In the genomic region with DNA sequence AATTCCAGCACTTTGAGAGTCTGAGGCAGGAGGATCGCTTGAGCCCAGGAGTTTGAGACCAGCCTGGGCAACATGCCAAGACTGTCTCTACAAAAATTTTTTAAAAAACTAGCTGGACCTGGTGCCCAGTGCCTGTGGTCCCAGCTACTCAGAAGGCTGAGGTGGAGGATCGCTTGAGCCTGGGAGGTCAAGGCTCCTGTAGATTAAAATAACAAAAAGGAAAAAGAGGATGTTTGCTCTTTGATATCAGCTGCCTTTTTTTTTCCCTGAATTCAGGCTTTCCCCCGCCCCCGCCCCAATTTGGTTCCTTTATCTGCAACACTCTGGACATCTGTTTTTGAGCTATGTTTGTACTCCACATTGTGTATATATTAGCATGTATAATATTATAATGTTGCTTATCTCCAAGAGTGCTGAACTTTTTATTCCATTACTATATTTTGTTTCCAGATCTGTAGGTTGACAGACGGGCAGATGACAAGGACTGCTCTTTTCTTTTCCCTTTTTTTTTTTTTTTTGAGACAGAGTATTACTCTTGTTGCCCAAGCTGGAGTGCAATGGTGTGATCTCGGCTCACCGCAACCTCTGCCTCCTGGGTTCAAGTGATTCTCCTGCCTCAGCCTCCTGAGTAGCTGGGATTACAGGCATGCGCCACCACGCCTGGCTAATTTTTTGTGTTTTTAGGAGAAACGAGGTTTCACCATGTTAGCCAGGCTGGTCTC, we compare ENCODE assay signal across 10 cellular contexts. TPM values are rescaled to one million over a fixed set of nuclear protein-coding genes. Genes with fewer than 3 reads are reported as not detected.
A peak's percentile ranks its signal among the peaks of the same experiment; 100 is the strongest.
DNase-seq lines count a peak whose midpoint lies in the region; ATAC-seq and TF ChIP-seq lines count a peak whose summit lies in the region.
"Had no signal": no experiment of that assay in that cellular context is flagged by ENCODE, and none has a peak within 500 bp of the region (broad histone marks: within the 10 kb centered on the region; RNA-seq: fewer than 3 reads in every experiment).

No MANE protein-coding gene starts in this region.

- DNase-seq in GM23248 (no peak), SJSA1 (ENCODE audit: low read depth in 1 of 2, low spot score in 2 of 2) (peak; percentile 52 to 59), fibroblast of villous mesenchyme (ENCODE audit: low read depth) (peak; percentile 46), NCI-H1436 treated with DMSO at 0.1 percent for 48 hours (lab: John Stamatoyannopoulos, UW) (no peak)
- DNase-seq in stimulated activated effector memory CD8-positive, alpha-beta T cell treated with anti-CD3 and anti-CD28 coated beads, Interleukin-12 subunit alpha, Interleukin-12 subunit beta, amount 100 ng/mL, for 72 hours (ENCODE audit: low spot score in 2 of 2): no peak
- DNase-seq in activated CD8-positive, alpha-beta memory T cell treated with anti-CD3 and anti-CD28 coated beads, Interleukin-2, amount 50 U/mL, for 48 hours: no peak
- DNase-seq: SHP77 had no signal

- no peak overlapping the region for H2AFZ ChIP-seq in GM23248

- peaks cover 11% of the 10 kb centered on the region for H3K36me3 Mint-ChIP-seq in stimulated activated effector memory CD8-positive, alpha-beta T cell treated with anti-CD3 and anti-CD28 coated beads, Interleukin-12 subunit alpha, Interleukin-12 subunit beta, amount 100 ng/mL, for 72 hours

- no peak for ATAC-seq in stimulated activated effector memory CD8-positive, alpha-beta T cell treated with anti-CD3 and anti-CD28 coated beads, Interleukin-12 subunit alpha, Interleukin-12 subunit beta, amount 100 ng/mL, for 72 hours
- no peak for ATAC-seq in HG03108 (IDR thresholded peaks at IDR 0.05; ENCODE audit: unreplicated experiment)
- ATAC-seq in HG03095 (IDR thresholded peaks at IDR 0.05; ENCODE audit: unreplicated experiment): no peak
- ATAC-seq: body of pancreas had no signal

- H3K4me3 Mint-ChIP-seq in stimulated activated effector memory CD8-positive, alpha-beta T cell treated with anti-CD3 and anti-CD28 coated beads, Interleukin-12 subunit alpha, Interleukin-12 subunit beta, amount 100 ng/mL, for 72 hours: no peak overlapping the region

- 84 to 88% methylated on average over 10 of the region's 10 CpGs for WGBS in GM23248 (ENCODE audit: low coverage in 1 of 2, low lambda C conversion rate in 2 of 2, missing lambda C conversion rate in 2 of 2), 2 experiments

- no peak for TF ChIP-seq CTCF in fibroblast of villous mesenchyme (IDR thresholded peaks at IDR 0.05; ENCODE audit: insufficient read depth, low read depth, low read length)

- H3K4me3 ChIP-seq in GM23248 (no peak overlapping the region), SJSA1 (no peak overlapping the region), fibroblast of villous mesenchyme (ENCODE audit: low read depth, low read length) (no peak overlapping the region)
- H3K4me3 ChIP-seq: body of pancreas had no signal

- H3K4me1 ChIP-seq in GM23248 (ENCODE audit: insufficient read depth): peaks cover 21% of the 10 kb centered on the region
- peaks cover 46% of the 10 kb centered on the region for H3K4me1 ChIP-seq in SJSA1 (replicated peaks)

- peaks cover 40% of the 10 kb centered on the region for H3K4me1 Mint-ChIP-seq in stimulated activated effector memory CD8-positive, alpha-beta T cell treated with anti-CD3 and anti-CD28 coated beads, Interleukin-12 subunit alpha, Interleukin-12 subunit beta, amount 100 ng/mL, for 72 hours

- H3K4me2 ChIP-seq in GM23248 (ENCODE audit: unreplicated experiment): peak overlapping the region; percentile 20

- no peaks in the 10 kb centered on the region for H3K9me2 ChIP-seq in GM23248 (ENCODE audit: insufficient read depth)

- H3F3A ChIP-seq in GM23248 (ENCODE audit: insufficient read depth): peaks cover 20% of the 10 kb centered on the region; the same call in 1 of the 2 replicates

- in situ Hi-C loops in GM23248 (cut with MboI): no loop called here

- peak overlapping the region; percentile 43 for H3K27ac Mint-ChIP-seq in stimulated activated effector memory CD8-positive, alpha-beta T cell treated with anti-CD3 and anti-CD28 coated beads, Interleukin-12 subunit alpha, Interleukin-12 subunit beta, amount 100 ng/mL, for 72 hours

- no peak overlapping the region for H3K9ac ChIP-seq in GM23248

- H3K36me3 ChIP-seq in GM23248 (ENCODE audit: low read depth) (peaks cover 5% of the 10 kb centered on the region; the same call in 1 of the 2 replicates), SJSA1 (peaks cover 21% of the 10 kb centered on the region)

- no peaks in the 10 kb centered on the region for H3K9me3 Mint-ChIP-seq in stimulated activated effector memory CD8-positive, alpha-beta T cell treated with anti-CD3 and anti-CD28 coated beads, Interleukin-12 subunit alpha, Interleukin-12 subunit beta, amount 100 ng/mL, for 72 hours

- H3K27me3 ChIP-seq in GM23248 (replicated peaks; ENCODE audit: insufficient read depth) (no peaks in the 10 kb centered on the region), SJSA1 (replicated peaks) (no peaks in the 10 kb centered on the region)
- H3K27me3 ChIP-seq: body of pancreas had no signal

- H3K79me2 ChIP-seq in GM23248 (ENCODE audit: insufficient read depth): peaks cover 93% of the 10 kb centered on the region

- H3K9me3 ChIP-seq in GM23248 (ENCODE audit: low read depth) (no peaks in the 10 kb centered on the region), SJSA1 (replicated peaks) (no peaks in the 10 kb centered on the region; the same call in 1 of the 2 replicates)
- H3K9me3 ChIP-seq: body of pancreas had no signal

- H3K27ac ChIP-seq in GM23248 (peak overlapping the region; percentile 47), SJSA1 (peak overlapping the region; percentile 42)

- H4K20me1 ChIP-seq in GM23248 (ENCODE audit: insufficient read depth): no peaks in the 10 kb centered on the region

RNA-seq across cellular contexts. Expression of a gene that starts 4.6 kb away (rescaled TPM):
- total RNA-seq in GM23248 (2014; rRNA removed; shearing (Covaris generic)): 47.4 and 57.0 TPM in 2 replicates
- polyA plus RNA-seq in GM23248 (2016; fragmentation: Nextera tagmentation; extraction: Ambion mirVana): 58.2 and 61.7 TPM in 2 replicates
- 88.9 and 163 TPM in 2 replicates for total RNA-seq in SJSA1 (2014; rRNA removed; shearing (Covaris generic))
- 81.5 and 83.3 TPM in 2 replicates for total RNA-seq in fibroblast of villous mesenchyme

RNA-seq across cellular contexts. Expression of a gene that starts 9.1 kb away (rescaled TPM):
- 35.7 and 37.8 TPM in 2 replicates for total RNA-seq in GM23248 (2014; rRNA removed; shearing (Covaris generic))
- 43.8 and 44.5 TPM in 2 replicates for polyA plus RNA-seq in GM23248 (2016; fragmentation: Nextera tagmentation; extraction: Ambion mirVana)
- 61.6 and 62.4 TPM in 2 replicates for total RNA-seq in SJSA1 (2014; rRNA removed; shearing (Covaris generic))
- total RNA-seq in fibroblast of villous mesenchyme: 74.1 and 90.2 TPM in 2 replicates

RNA-seq across cellular contexts. Expression of a gene that starts 48.5 kb away (rescaled TPM):
- 15.1 and 18.1 TPM in 2 replicates for total RNA-seq in GM23248 (2014; rRNA removed; shearing (Covaris generic))
- polyA plus RNA-seq in GM23248 (2016; fragmentation: Nextera tagmentation; extraction: Ambion mirVana): 14.1 and 14.4 TPM in 2 replicates
- 13.9 and 24.4 TPM in 2 replicates for total RNA-seq in SJSA1 (2014; rRNA removed; shearing (Covaris generic))
- total RNA-seq in fibroblast of villous mesenchyme: 13.5 and 19.9 TPM in 2 replicates

RNA-seq across cellular contexts. Expression of a gene that starts 48.6 kb away (rescaled TPM):
- 41.9 and 47.8 TPM in 2 replicates for total RNA-seq in GM23248 (2014; rRNA removed; shearing (Covaris generic))
- 22.1 and 26.7 TPM in 2 replicates for polyA plus RNA-seq in GM23248 (2016; fragmentation: Nextera tagmentation; extraction: Ambion mirVana)
- 88.9 and 92.3 TPM in 2 replicates for total RNA-seq in SJSA1 (2014; rRNA removed; shearing (Covaris generic))
- 25.9 and 26.7 TPM in 2 replicates for total RNA-seq in fibroblast of villous mesenchyme

Comparison
In these comparisons a context has a peak if more than half of its experiments do, and no peak if none do; other contexts are left out.
1. DNase-seq: peak in SJSA1 (2 of 2) and fibroblast of villous mesenchyme (single experiment); none in GM23248 (single experiment), stimulated activated effector memory CD8-positive, alpha-beta T cell treated with anti-CD3 and anti-CD28 coated beads, Interleukin-12 subunit alpha, Interleukin-12 subunit beta, amount 100 ng/mL, for 72 hours (0 of 2), activated CD8-positive, alpha-beta memory T cell treated with anti-CD3 and anti-CD28 coated beads, Interleukin-2, amount 50 U/mL, for 48 hours (single experiment) and NCI-H1436 treated with DMSO at 0.1 percent for 48 hours (single experiment).